ENCODE assay signal across 8 cellular contexts in genomic region chr1:193105821-193106177, GRCh38. TPM values are rescaled to one million over a fixed set of nuclear protein-coding genes. Genes with fewer than 3 reads are reported as not detected.
DNase-seq lines count a peak whose midpoint lies in the region; ATAC-seq and TF ChIP-seq lines count a peak whose summit lies in the region.

No MANE protein-coding gene starts in this region.

- peaks cover 14% of the 10 kb centered on the region for H3K4me1 Mint-ChIP-seq in activated CD4-positive, alpha-beta T cell treated with anti-CD3 and anti-CD28 coated beads for 36 hours
- H3K4me1 Mint-ChIP-seq in activated T-helper 2 cell treated with anti-CD3 and anti-CD28 coated beads, Interferon-gamma antibody, Interleukin-2, Interleukin-4, amounts not matched to agents 10 μg/mL and 5 μg/mL and 100 μg/mL, durations not matched to agents 14 hours and 24 hours and 36 hours (ENCODE audit: low read depth), result peaks cover 17% of the 10 kb centered on the region
- H3K4me1 Mint-ChIP-seq in immature natural killer cell, result peaks cover 22 to 26% of the 10 kb centered on the region in 2 donors

- no peaks in the 10 kb centered on the region for H3K36me3 ChIP-seq in suprapubic skin
- no peaks in the 10 kb centered on the region for H3K36me3 ChIP-seq in mucosa of descending colon (ENCODE audit: low read depth)

- POLR2A ChIA-PET in activated CD4-positive, alpha-beta T cell treated with anti-CD3 and anti-CD28 coated beads for 36 hours (lab: Charles Lee), result no interaction called here

- CTCF ChIA-PET in activated CD4-positive, alpha-beta T cell treated with anti-CD3 and anti-CD28 coated beads for 36 hours (lab: Charles Lee), result interaction anchor here (1.1 to 1.3 kb wide), 2 partner anchors 17 to 631 kb away, joined by 3 to 4 read pairs; no protein-coding TSS in a partner anchor

- H3K27ac Mint-ChIP-seq in activated CD4-positive, alpha-beta T cell treated with anti-CD3 and anti-CD28 coated beads for 36 hours, result peak overlapping the region; percentile 34
- H3K27ac Mint-ChIP-seq in activated T-helper 2 cell treated with anti-CD3 and anti-CD28 coated beads, Interferon-gamma antibody, Interleukin-2, Interleukin-4, amounts not matched to agents 10 μg/mL and 5 μg/mL and 100 μg/mL, durations not matched to agents 14 hours and 24 hours and 36 hours, result peak overlapping the region; percentile 71
- peak overlapping the region; percentile 77 to 90 (median 84) for H3K27ac Mint-ChIP-seq in immature natural killer cell

- H3K4me3 ChIP-seq in suprapubic skin (peak overlapping the region; percentile 89), mucosa of descending colon (no peak overlapping the region)

- peak overlapping the region; percentile 98 for H3K27ac ChIP-seq in suprapubic skin

- TF ChIP-seq EP300 in suprapubic skin (IDR thresholded peaks at IDR 0.05), result no peak

- no peaks in the 10 kb centered on the region for H3K9me3 Mint-ChIP-seq in activated CD4-positive, alpha-beta T cell treated with anti-CD3 and anti-CD28 coated beads for 36 hours (ENCODE audit: low read depth)
- no peaks in the 10 kb centered on the region for H3K9me3 Mint-ChIP-seq in activated T-helper 2 cell treated with anti-CD3 and anti-CD28 coated beads, Interferon-gamma antibody, Interleukin-2, Interleukin-4, amounts not matched to agents 10 μg/mL and 5 μg/mL and 100 μg/mL, durations not matched to agents 14 hours and 24 hours and 36 hours
- H3K9me3 Mint-ChIP-seq in immature natural killer cell, result no peaks in the 10 kb centered on the region

- no peaks in the 10 kb centered on the region for H3K36me3 Mint-ChIP-seq in activated CD4-positive, alpha-beta T cell treated with anti-CD3 and anti-CD28 coated beads for 36 hours (ENCODE audit: low read depth)
- peaks cover 9% of the 10 kb centered on the region for H3K36me3 Mint-ChIP-seq in activated T-helper 2 cell treated with anti-CD3 and anti-CD28 coated beads, Interferon-gamma antibody, Interleukin-2, Interleukin-4, amounts not matched to agents 10 μg/mL and 5 μg/mL and 100 μg/mL, durations not matched to agents 14 hours and 24 hours and 36 hours (ENCODE audit: low read depth)
- H3K36me3 Mint-ChIP-seq in immature natural killer cell, result peaks cover 0 to 4% (median 0%) of the 10 kb centered on the region in 3 donors

- no peaks in the 10 kb centered on the region for H3K27me3 ChIP-seq in suprapubic skin

- DNase-seq in activated CD4-positive, alpha-beta T cell treated with anti-CD3 and anti-CD28 coated beads for 36 hours, result no peak
- no peak for DNase-seq in activated CD4-positive, alpha-beta T cell treated with anti-CD3 and anti-CD28 coated beads for 48 hours
- DNase-seq in activated T-helper 2 cell treated with anti-CD3 and anti-CD28 coated beads, Interferon-gamma antibody, Interleukin-2, Interleukin-4, amounts not matched to agents 10 μg/mL and 5 μg/mL and 100 μg/mL, durations not matched to agents 14 hours and 24 hours and 36 hours (ENCODE audit: low spot score), result no peak
- DNase-seq in immature natural killer cell (no peak), suprapubic skin (ENCODE audit: low spot score in 2 of 2) (no peak), HuH-7 (ENCODE audit: low spot score) (no peak), mucosa of descending colon (no peak)

- TF ChIP-seq CTCF in suprapubic skin (IDR thresholded peaks at IDR 0.05), result no peak
- TF ChIP-seq CTCF in mucosa of descending colon (IDR thresholded peaks at IDR 0.05), result no peak

- peak overlapping the region; percentile 88 for H3K4me3 Mint-ChIP-seq in activated CD4-positive, alpha-beta T cell treated with anti-CD3 and anti-CD28 coated beads for 36 hours
- H3K4me3 Mint-ChIP-seq in activated T-helper 2 cell treated with anti-CD3 and anti-CD28 coated beads, Interferon-gamma antibody, Interleukin-2, Interleukin-4, amounts not matched to agents 10 μg/mL and 5 μg/mL and 100 μg/mL, durations not matched to agents 14 hours and 24 hours and 36 hours (ENCODE audit: low read depth), result peak overlapping the region; percentile 85
- peak overlapping the region; percentile 90 to 98 (median 96) for H3K4me3 Mint-ChIP-seq in immature natural killer cell

- ATAC-seq in activated CD4-positive, alpha-beta T cell treated with anti-CD3 and anti-CD28 coated beads for 36 hours, result no peak
- ATAC-seq in HG02884 (IDR thresholded peaks at IDR 0.05; ENCODE audit: unreplicated experiment) (no peak), mucosa of descending colon (no peak)

- WGBS in suprapubic skin, result 34% methylated on average over 4 of the region's 4 CpGs

- H3K27me3 Mint-ChIP-seq in activated CD4-positive, alpha-beta T cell treated with anti-CD3 and anti-CD28 coated beads for 36 hours, result no peaks in the 10 kb centered on the region
- H3K27me3 Mint-ChIP-seq in activated T-helper 2 cell treated with anti-CD3 and anti-CD28 coated beads, Interferon-gamma antibody, Interleukin-2, Interleukin-4, amounts not matched to agents 10 μg/mL and 5 μg/mL and 100 μg/mL, durations not matched to agents 14 hours and 24 hours and 36 hours (ENCODE audit: low read depth), result peaks cover 5% of the 10 kb centered on the region
- peaks cover 0 to 7% (median 4%) of the 10 kb centered on the region in 3 donors for H3K27me3 Mint-ChIP-seq in immature natural killer cell (ENCODE audit: low read depth in 3 of 3)

- H3K9me3 ChIP-seq in suprapubic skin (no peaks in the 10 kb centered on the region), mucosa of descending colon (no peaks in the 10 kb centered on the region)

- TF ChIP-seq POLR2A in suprapubic skin (IDR thresholded peaks at IDR 0.05), result no peak

- intact Hi-C loops in activated CD4-positive, alpha-beta T cell treated with anti-CD3 and anti-CD28 coated beads for 36 hours (cut with DNase I, micrococcal nuclease), result loop anchor here (1.0 to 5.0 kb wide), 6 partner anchors 16 to 298 kb away; partner anchors contain the start of genes RO60 (in 2 of the 2), UCHL5 (in 2 of the 2), CDC73 (in 1 of the 2) and RGS2 (in 1 of the 2)
- intact Hi-C loops in activated T-helper 2 cell treated with anti-CD3 and anti-CD28 coated beads, Interferon-gamma antibody, Interleukin-2, Interleukin-4, amounts not matched to agents 10 μg/mL and 5 μg/mL and 100 μg/mL, durations not matched to agents 14 hours and 24 hours and 36 hours (cut with micrococcal nuclease), result loop anchor here (1.0 to 5.0 kb wide), 3 partner anchors 17 to 298 kb away; partner anchors contain the start of genes CDC73, RGS2, RO60 and UCHL5
- intact Hi-C loops in mucosa of descending colon (cut with DNase I, micrococcal nuclease), result no loop called here

- H3K4me1 ChIP-seq in suprapubic skin (peaks cover 22% of the 10 kb centered on the region), mucosa of descending colon (ENCODE audit: low read depth) (peaks cover 11% of the 10 kb centered on the region)

RNA-seq across cellular contexts. Expression of gene GLRX2, which starts 0.6 kb away (rescaled TPM):
- total RNA-seq in activated CD4-positive, alpha-beta T cell treated with anti-CD3 and anti-CD28 coated beads for 36 hours, result 10 to 100 TPM; 29.8 to 30.2 TPM
- total RNA-seq in activated T-helper 2 cell treated with anti-CD3 and anti-CD28 coated beads, Interferon-gamma antibody, Interleukin-2, Interleukin-4, amounts not matched to agents 10 μg/mL and 5 μg/mL and 100 μg/mL, durations not matched to agents 14 hours and 24 hours and 36 hours, result 29.0 and 31.6 TPM in 2 replicates
- 10 to 100 TPM; 12.6 to 21.2 (median 17.5) TPM for polyA plus RNA-seq in immature natural killer cell
- total RNA-seq in suprapubic skin (10 to 100 TPM in 1 of 4 donors, 1 to 10 TPM in 3; 4.7 to 11.1 (median 5.6) TPM), mucosa of descending colon (10 to 100 TPM; 15.2 to 28.8 (median 23.6) TPM)

RNA-seq across cellular contexts. Expression of gene CDC73, which starts 16.0 kb away (rescaled TPM):
- 10 to 100 TPM; 40.8 to 52.4 TPM for total RNA-seq in activated CD4-positive, alpha-beta T cell treated with anti-CD3 and anti-CD28 coated beads for 36 hours
- 47.0 and 53.3 TPM in 2 replicates for total RNA-seq in activated T-helper 2 cell treated with anti-CD3 and anti-CD28 coated beads, Interferon-gamma antibody, Interleukin-2, Interleukin-4, amounts not matched to agents 10 μg/mL and 5 μg/mL and 100 μg/mL, durations not matched to agents 14 hours and 24 hours and 36 hours
- 100 to 1,000 TPM in 1 of 3 donors, 10 to 100 TPM in 2; 64.6 to 107 (median 67.7) TPM for polyA plus RNA-seq in immature natural killer cell
- total RNA-seq in suprapubic skin, result 10 to 100 TPM; 17.0 to 30.0 (median 26.6) TPM
- 10 to 100 TPM; 41.0 to 82.0 (median 45.3) TPM for total RNA-seq in mucosa of descending colon

RNA-seq across cellular contexts. Expression of gene RO60, which starts 46.4 kb away (rescaled TPM):
- total RNA-seq in activated CD4-positive, alpha-beta T cell treated with anti-CD3 and anti-CD28 coated beads for 36 hours, result 10 to 100 TPM; 45.4 to 57.3 TPM
- 71.4 and 72.7 TPM in 2 replicates for total RNA-seq in activated T-helper 2 cell treated with anti-CD3 and anti-CD28 coated beads, Interferon-gamma antibody, Interleukin-2, Interleukin-4, amounts not matched to agents 10 μg/mL and 5 μg/mL and 100 μg/mL, durations not matched to agents 14 hours and 24 hours and 36 hours
- 100 to 1,000 TPM; 105 to 151 (median 149) TPM for polyA plus RNA-seq in immature natural killer cell
- total RNA-seq in suprapubic skin (10 to 100 TPM; 43.4 to 63.9 (median 62.6) TPM), mucosa of descending colon (10 to 100 TPM; 34.1 to 90.8 (median 43.6) TPM)

RNA-seq across cellular contexts. Expression of gene UCHL5, which starts 46.6 kb away (rescaled TPM):
- total RNA-seq in activated CD4-positive, alpha-beta T cell treated with anti-CD3 and anti-CD28 coated beads for 36 hours, result 100 to 1,000 TPM in 1 of 2 experiments, 10 to 100 TPM in 1; 94.5 to 141 TPM
- 77.6 and 78.5 TPM in 2 replicates for total RNA-seq in activated T-helper 2 cell treated with anti-CD3 and anti-CD28 coated beads, Interferon-gamma antibody, Interleukin-2, Interleukin-4, amounts not matched to agents 10 μg/mL and 5 μg/mL and 100 μg/mL, durations not matched to agents 14 hours and 24 hours and 36 hours
- 100 to 1,000 TPM in 2 of 3 donors, 10 to 100 TPM in 1; 95.6 to 149 (median 111) TPM for polyA plus RNA-seq in immature natural killer cell
- total RNA-seq in suprapubic skin (10 to 100 TPM; 23.7 to 63.2 (median 35.4) TPM), mucosa of descending colon (10 to 100 TPM; 28.7 to 32.7 (median 29.1) TPM)

Comparison
In these comparisons a context has a peak if more than half of its experiments do, and no peak if none do; other contexts are left out.
1. H3K27ac Mint-ChIP-seq: peak in every context shown above with its lines; median percentile 84 in immature natural killer cell; 71 in activated T-helper 2 cell treated with anti-CD3 and anti-CD28 coated beads, Interferon-gamma antibody, Interleukin-2, Interleukin-4, amounts not matched to agents 10 μg/mL and 5 μg/mL and 100 μg/mL, durations not matched to agents 14 hours and 24 hours and 36 hours; 34 in activated CD4-positive, alpha-beta T cell treated with anti-CD3 and anti-CD28 coated beads for 36 hours.
2. intact Hi-C loops: an anchor here in activated CD4-positive, alpha-beta T cell treated with anti-CD3 and anti-CD28 coated beads for 36 hours (1.0 to 5.0 kb wide) and activated T-helper 2 cell treated with anti-CD3 and anti-CD28 coated beads, Interferon-gamma antibody, Interleukin-2, Interleukin-4, amounts not matched to agents 10 μg/mL and 5 μg/mL and 100 μg/mL, durations not matched to agents 14 hours and 24 hours and 36 hours (1.0 to 5.0 kb wide); none called in mucosa of descending colon.